ENCODE assay signal across 8 cellular contexts in genomic region chr19:633068-633785, GRCh38. TPM values are rescaled to one million over a fixed set of nuclear protein-coding genes. Genes with fewer than 3 reads are reported as not detected.
DNase-seq lines count a peak whose midpoint lies in the region; ATAC-seq and TF ChIP-seq lines count a peak whose summit lies in the region.

TSS of gene POLRMT (minus strand) at chr19:633537. CDS start at chr19:633512, 25 bp downstream.

- peak; percentile 53 for TF ChIP-seq POLR2A in GM18505 (IDR thresholded peaks at IDR 0.05; ENCODE audit: borderline replicate concordance, extremely low read depth, insufficient read depth, insufficient read length)
- TF ChIP-seq POLR2A in prostate gland (IDR thresholded peaks at IDR 0.05) = peak; percentile 19

- H3K27me3 ChIP-seq in ascending aorta (no peaks in the 10 kb centered on the region), right atrium auricular region (no peaks in the 10 kb centered on the region), prostate gland (replicated peaks; ENCODE audit: insufficient read depth) (no peaks in the 10 kb centered on the region)

- H3K4me1 Mint-ChIP-seq in T-helper 2 cell treated with Interferon-gamma antibody and Interleukin-4, amounts not matched to agents 5 μg/mL and 100 μg/mL, for 36 hours (ENCODE audit: low read depth) = peaks cover 13% of the 10 kb centered on the region

- TF ChIP-seq CTCF in ascending aorta (IDR thresholded peaks at IDR 0.05) (no peak), right atrium auricular region (IDR thresholded peaks at IDR 0.05) (no peak), prostate gland (IDR thresholded peaks at IDR 0.05) (peak in 3 of 4 experiments; percentile 26 to 72 (median 26))

- under 1% methylated on average over 61 of the region's 67 CpGs for WGBS in prostate gland

- ATAC-seq in GM18505 (IDR thresholded peaks at IDR 0.05; ENCODE audit: unreplicated experiment) (peak; percentile 81), HG02973 (IDR thresholded peaks at IDR 0.05; ENCODE audit: unreplicated experiment) (peak; percentile 71)

- H3K36me3 Mint-ChIP-seq in T-helper 2 cell treated with Interferon-gamma antibody and Interleukin-4, amounts not matched to agents 5 μg/mL and 100 μg/mL, for 36 hours (ENCODE audit: low read depth) = peaks cover 12% of the 10 kb centered on the region

- no peaks in the 10 kb centered on the region for H3K9me3 Mint-ChIP-seq in T-helper 2 cell treated with Interferon-gamma antibody and Interleukin-4, amounts not matched to agents 5 μg/mL and 100 μg/mL, for 36 hours

- peak within 1 kb of the TSS; percentile 95 for H3K27ac Mint-ChIP-seq in T-helper 2 cell treated with Interferon-gamma antibody and Interleukin-4, amounts not matched to agents 5 μg/mL and 100 μg/mL, for 36 hours

- H3K4me1 ChIP-seq in ascending aorta (peaks cover 10 to 20% of the 10 kb centered on the region in 2 donors), right atrium auricular region (peaks cover 0 to 20% of the 10 kb centered on the region in 2 donors), prostate gland (replicated peaks) (no peaks in the 10 kb centered on the region)

- H3K27me3 Mint-ChIP-seq in T-helper 2 cell treated with Interferon-gamma antibody and Interleukin-4, amounts not matched to agents 5 μg/mL and 100 μg/mL, for 36 hours (ENCODE audit: low read depth) = peaks cover 7% of the 10 kb centered on the region

- peak within 1 kb of the TSS; percentile 98 for H3K4me3 Mint-ChIP-seq in T-helper 2 cell treated with Interferon-gamma antibody and Interleukin-4, amounts not matched to agents 5 μg/mL and 100 μg/mL, for 36 hours

- DNase-seq in NCI-H2029 (lab: John Stamatoyannopoulos, UW) (peak; percentile 98), ascending aorta (ENCODE audit: low spot score in 2 of 2) (peak; percentile 94 to 99), right atrium auricular region (ENCODE audit: low spot score) (peak; percentile 99), prostate gland (ENCODE audit: low spot score) (peak; percentile 97), ureter (ENCODE audit: low spot score) (peak; percentile 99)
- peak; percentile 98 for DNase-seq in T-helper 2 cell treated with Interferon-gamma antibody and Interleukin-4, amounts not matched to agents 5 μg/mL and 100 μg/mL, for 36 hours (ENCODE audit: low spot score)

- intact Hi-C loops in ascending aorta (cut with DNase I) (loop anchor here (1.0 to 5.0 kb wide), 2 partner anchors 30 to 61 kb away; partner anchors contain the start of genes BSG and RNF126), prostate gland (cut with DNase I) (no loop called here)

- H3K9me3 ChIP-seq in ascending aorta (no peaks in the 10 kb centered on the region), right atrium auricular region (no peaks in the 10 kb centered on the region), prostate gland (no peaks in the 10 kb centered on the region)

- peak within 1 kb of the TSS; percentile 53 to 72 for H3K27ac ChIP-seq in ascending aorta
- H3K27ac ChIP-seq in right atrium auricular region = peak within 1 kb of the TSS; percentile 63 to 72
- peak within 1 kb of the TSS; percentile 0 to 54 for H3K27ac ChIP-seq in prostate gland

- H3K36me3 ChIP-seq in ascending aorta (peaks cover 15% of the 10 kb centered on the region in 2 donors), right atrium auricular region (peaks cover 10% of the 10 kb centered on the region), prostate gland (no peaks in the 10 kb centered on the region)

- H3K4me3 ChIP-seq in ascending aorta (peak within 1 kb of the TSS; percentile 56 to 97), right atrium auricular region (peak within 1 kb of the TSS; percentile 92 to 96), prostate gland (peak within 1 kb of the TSS; percentile 59 to 89)

RNA-seq across cellular contexts. Expression of gene POLRMT, which starts in this region (rescaled TPM):
- total RNA-seq in ascending aorta = 26.8 TPM
- 10 to 100 TPM; 24.5 to 30.4 TPM for total RNA-seq in right atrium auricular region
- total RNA-seq in prostate gland = 100 to 1,000 TPM in 1 of 2 donors, 10 to 100 TPM in 1; 34.7 to 106 TPM
- 56.4 TPM for total RNA-seq in ureter

Comparison
In these comparisons a context has a peak if more than half of its experiments do, and no peak if none do; other contexts are left out.
1. Peak in every context shown above with its lines: DNase-seq, ATAC-seq, H3K4me3 ChIP-seq and H3K27ac ChIP-seq.
2. CTCF ChIP-seq: peak in prostate gland (3 of 4); none in ascending aorta (0 of 3) and right atrium auricular region (0 of 2).